9 cellular contexts compared by ENCODE assay signal in the genomic region with DNA sequence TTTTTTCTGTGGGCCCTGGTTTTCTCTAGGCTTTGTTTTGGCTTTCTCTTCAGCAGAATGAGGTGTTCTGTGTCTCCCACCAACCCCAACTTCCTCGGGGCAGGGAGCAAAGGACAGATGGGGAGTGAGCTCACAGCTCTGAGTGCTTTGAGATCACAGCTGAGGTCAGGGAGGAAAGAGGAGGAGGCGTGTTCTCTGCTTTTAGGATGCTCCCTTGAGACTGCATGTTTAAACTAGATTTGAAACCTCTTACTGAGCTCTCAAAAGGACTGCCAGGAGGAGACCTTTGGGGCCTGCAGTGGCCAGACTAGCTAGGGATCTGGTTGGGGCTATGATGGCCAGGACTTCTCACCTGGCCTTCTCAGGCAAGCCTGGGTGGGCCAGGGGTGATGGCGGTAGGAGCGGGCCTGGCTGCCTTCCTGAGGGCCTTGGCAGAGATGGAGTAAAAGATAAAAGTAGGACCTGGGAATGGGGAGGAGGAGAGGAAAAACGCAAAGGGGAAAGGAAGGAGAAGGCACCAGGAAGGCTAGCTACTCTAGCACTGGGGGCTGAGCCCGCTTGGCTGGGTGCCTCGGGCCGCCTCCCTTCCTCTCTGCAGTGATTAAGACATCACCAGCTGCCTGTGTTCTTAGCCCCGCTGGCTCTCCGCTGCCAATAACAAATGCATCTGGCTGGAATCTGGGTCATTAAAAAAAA.
DNase-seq lines count a peak whose midpoint lies in the region; ATAC-seq and TF ChIP-seq lines count a peak whose summit lies in the region.
"Had no signal": no experiment of that assay in that cellular context is flagged by ENCODE, and none has a peak within 500 bp of the region (broad histone marks: within the 10 kb centered on the region; RNA-seq: fewer than 3 reads in every experiment).

No MANE protein-coding gene starts in this region.

- no peaks in the 10 kb centered on the region for H3K36me3 ChIP-seq in Peyer's patch
- H3K36me3 ChIP-seq in effector memory CD4-positive, alpha-beta T cell (ENCODE audit: control insufficient read depth, insufficient read depth, low read length) = no peaks in the 10 kb centered on the region

- no peak for TF ChIP-seq POLR2A in Peyer's patch (IDR thresholded peaks at IDR 0.05)

- no peaks in the 10 kb centered on the region for H3K9me3 Mint-ChIP-seq in H9
- no peaks in the 10 kb centered on the region for H3K9me3 Mint-ChIP-seq in stimulated activated effector memory CD8-positive, alpha-beta T cell treated with anti-CD3 and anti-CD28 coated beads, Interleukin-12 subunit alpha, Interleukin-12 subunit beta, amount 100 ng/mL, for 72 hours
- H3K9me3 Mint-ChIP-seq: naive B cell had no signal

- H2BK12ac ChIP-seq in H9 (ENCODE audit: insufficient read length, low read depth, low read length) = no peak overlapping the region

- no peak overlapping the region for H3T11ph ChIP-seq in H9 (ENCODE audit: low read length)

- no peak overlapping the region for H4K5ac ChIP-seq in H9 (ENCODE audit: insufficient read length, low read depth, low read length)

- H3K4ac ChIP-seq in H9 (ENCODE audit: low read depth, low read length) = no peak overlapping the region

- H3K4me2 ChIP-seq in H9 (ENCODE audit: insufficient read depth, insufficient read length, low read length) = no peak overlapping the region

- H3K18ac ChIP-seq in H9 (ENCODE audit: insufficient read length, low read depth, low read length) = no peak overlapping the region

- no peaks in the 10 kb centered on the region for H3K27me3 Mint-ChIP-seq in H9 (ENCODE audit: low read depth)

- H4K8ac ChIP-seq in H9 (replicated peaks; ENCODE audit: insufficient read length, low read depth, low read length) = no peak overlapping the region

- H3K27ac Mint-ChIP-seq in H9 = peak overlapping the region in 2 of 3 experiments; percentile 26 to 55; a peak in 4 of 7 replicates
- H3K27ac Mint-ChIP-seq in stimulated activated effector memory CD8-positive, alpha-beta T cell treated with anti-CD3 and anti-CD28 coated beads, Interleukin-12 subunit alpha, Interleukin-12 subunit beta, amount 100 ng/mL, for 72 hours = peak overlapping the region; percentile 21

- H3K4me1 ChIP-seq in H9 (ENCODE audit: insufficient read depth, low read length) = no peaks in the 10 kb centered on the region
- H3K4me1 ChIP-seq in Peyer's patch = peaks cover 0 to 7% (median 0%) of the 10 kb centered on the region in 4 donors
- peaks cover 23% of the 10 kb centered on the region for H3K4me1 ChIP-seq in foreskin keratinocyte
- H3K4me1 ChIP-seq in effector memory CD4-positive, alpha-beta T cell (ENCODE audit: control insufficient read depth, insufficient read depth, low read length, poor library complexity, severe bottlenecking) = no peaks in the 10 kb centered on the region

- H3K4me3 ChIP-seq in Peyer's patch = no peak overlapping the region
- no peak overlapping the region for H3K4me3 ChIP-seq in effector memory CD4-positive, alpha-beta T cell (ENCODE audit: insufficient read depth, low read depth, low read length, poor library complexity, severe bottlenecking)

- no peak overlapping the region for H2AK5ac ChIP-seq in H9 (ENCODE audit: insufficient read length, low read length)

- no peaks in the 10 kb centered on the region for H3K79me1 ChIP-seq in H9 (ENCODE audit: insufficient read depth, low read depth, low read length, poor library complexity, severe bottlenecking)

- H4K20me1 ChIP-seq in H9 (ENCODE audit: control insufficient read depth, insufficient read depth, insufficient read length) = no peaks in the 10 kb centered on the region

- peaks cover 2% of the 10 kb centered on the region for H3K23me2 ChIP-seq in H9 (ENCODE audit: insufficient read length, low read depth, low read length, poor library complexity, severe bottlenecking)

- H2BK20ac ChIP-seq in H9 (ENCODE audit: low read depth, low read length, poor library complexity, severe bottlenecking) = no peak overlapping the region

- H3K9ac ChIP-seq in H9 (ENCODE audit: extremely low read depth, insufficient read length, low read length) = no peak overlapping the region

- H3K9me3 ChIP-seq in H9 (ENCODE audit: control insufficient read depth, low read depth, low read length) (no peaks in the 10 kb centered on the region), Peyer's patch (no peaks in the 10 kb centered on the region)
- H3K9me3 ChIP-seq in effector memory CD4-positive, alpha-beta T cell (ENCODE audit: control insufficient read depth, low read length) = no peaks in the 10 kb centered on the region

- H3K27ac ChIP-seq in H9 (ENCODE audit: insufficient read length, low read depth, low read length) = no peak overlapping the region
- H3K27ac ChIP-seq in Peyer's patch = peak overlapping the region in 3 of 4 donors; percentile 27 to 62 (median 49)
- H3K27ac ChIP-seq in foreskin keratinocyte = peak overlapping the region; percentile 13
- no peak overlapping the region for H3K27ac ChIP-seq in effector memory CD4-positive, alpha-beta T cell (ENCODE audit: insufficient read depth, low read length, poor library complexity, severe bottlenecking)

- no peak overlapping the region for H2AFZ ChIP-seq in H9 (ENCODE audit: low read length)

- H3K36me3 Mint-ChIP-seq in H9 (ENCODE audit: insufficient read depth in 1 of 3, low read depth in 3 of 3) = no peaks in the 10 kb centered on the region
- no peaks in the 10 kb centered on the region for H3K36me3 Mint-ChIP-seq in stimulated activated effector memory CD8-positive, alpha-beta T cell treated with anti-CD3 and anti-CD28 coated beads, Interleukin-12 subunit alpha, Interleukin-12 subunit beta, amount 100 ng/mL, for 72 hours
- H3K36me3 Mint-ChIP-seq: naive B cell had no signal

- no peak overlapping the region for H2BK120ac ChIP-seq in H9 (ENCODE audit: low read depth, low read length, poor library complexity, severe bottlenecking)

- no CpG with 5 or more reads among the region's 10 CpGs for WGBS in H9 (ENCODE audit: extremely low coverage, insufficient read length, low lambda C conversion rate)

- no peak overlapping the region for H3K4me3 Mint-ChIP-seq in H9
- no peak overlapping the region for H3K4me3 Mint-ChIP-seq in stimulated activated effector memory CD8-positive, alpha-beta T cell treated with anti-CD3 and anti-CD28 coated beads, Interleukin-12 subunit alpha, Interleukin-12 subunit beta, amount 100 ng/mL, for 72 hours

- H3K27me3 ChIP-seq in H9 (ENCODE audit: insufficient read depth, low read length) (no peaks in the 10 kb centered on the region), Peyer's patch (no peaks in the 10 kb centered on the region), foreskin keratinocyte (no peaks in the 10 kb centered on the region)
- no peaks in the 10 kb centered on the region for H3K27me3 ChIP-seq in effector memory CD4-positive, alpha-beta T cell (replicated peaks; ENCODE audit: control insufficient read depth, insufficient read depth, low read length, poor library complexity, severe bottlenecking)

- DNase-seq in H9 = no peak
- DNase-seq in Peyer's patch = peak in 1 of 3 donors; percentile 71
- DNase-seq in foreskin keratinocyte = peak; percentile 29 to 63
- no peak for DNase-seq in stimulated activated effector memory CD8-positive, alpha-beta T cell treated with anti-CD3 and anti-CD28 coated beads, Interleukin-12 subunit alpha, Interleukin-12 subunit beta, amount 100 ng/mL, for 72 hours (ENCODE audit: low spot score in 2 of 2)
- no peak for DNase-seq in ACHN
- DNase-seq in activated CD4-positive, alpha-beta T cell treated with anti-CD3 and anti-CD28 coated beads, Interleukin-2, amount 50 U/mL, for 48 hours = no peak
- no peak for DNase-seq in effector memory CD4-positive, alpha-beta T cell
- DNase-seq: naive B cell had no signal

- peaks cover 25 to 27% of the 10 kb centered on the region in 2 experiments for H3K4me1 Mint-ChIP-seq in H9
- no peaks in the 10 kb centered on the region for H3K4me1 Mint-ChIP-seq in stimulated activated effector memory CD8-positive, alpha-beta T cell treated with anti-CD3 and anti-CD28 coated beads, Interleukin-12 subunit alpha, Interleukin-12 subunit beta, amount 100 ng/mL, for 72 hours

- no peak overlapping the region for H2BK5ac ChIP-seq in H9 (ENCODE audit: insufficient read length, low read length)

- ATAC-seq in foreskin keratinocyte (peak; percentile 68), HG02981 (IDR thresholded peaks at IDR 0.05; ENCODE audit: unreplicated experiment) (no peak)
- ATAC-seq in stimulated activated effector memory CD8-positive, alpha-beta T cell treated with anti-CD3 and anti-CD28 coated beads, Interleukin-12 subunit alpha, Interleukin-12 subunit beta, amount 100 ng/mL, for 72 hours = no peak

- no peaks in the 10 kb centered on the region for H3K79me2 ChIP-seq in H9 (ENCODE audit: insufficient read depth, low read length)

- H3K14ac ChIP-seq in H9 (ENCODE audit: insufficient read depth, low read length) = no peak overlapping the region

- H3K56ac ChIP-seq in H9 (ENCODE audit: insufficient read length, low read depth, low read length) = no peak overlapping the region

- in situ Hi-C loops in ACHN (cut with HindIII; ENCODE audit: low pct_ligation_motif_present, low pct_unique_long_range_greater_than_20kb, low sequenced_read_pairs) = no loop called here

- no peak overlapping the region for H2BK15ac ChIP-seq in H9 (ENCODE audit: low read depth, low read length)

- H3K23ac ChIP-seq in H9 (ENCODE audit: insufficient read length, low read depth, low read length) = no peak overlapping the region

- no peak overlapping the region for H4K91ac ChIP-seq in H9 (ENCODE audit: insufficient read length, low read depth, low read length)

- no peak for TF ChIP-seq CTCF in H9 (conservative IDR thresholded peaks at IDR 0.05)
- TF ChIP-seq CTCF in Peyer's patch (IDR thresholded peaks at IDR 0.05) = no peak
- no peak for TF ChIP-seq CTCF in foreskin keratinocyte (conservative IDR thresholded peaks at IDR 0.05)

Comparison
In these comparisons a context has a peak if more than half of its experiments do, and no peak if none do; other contexts are left out.
1. DNase-seq: peak in foreskin keratinocyte (2 of 2); none in H9 (single experiment), stimulated activated effector memory CD8-positive, alpha-beta T cell treated with anti-CD3 and anti-CD28 coated beads, Interleukin-12 subunit alpha, Interleukin-12 subunit beta, amount 100 ng/mL, for 72 hours (0 of 2), ACHN (single experiment), activated CD4-positive, alpha-beta T cell treated with anti-CD3 and anti-CD28 coated beads, Interleukin-2, amount 50 U/mL, for 48 hours (0 of 2) and effector memory CD4-positive, alpha-beta T cell (0 of 3).
2. H3K27ac ChIP-seq: peak in Peyer's patch (3 of 4) and foreskin keratinocyte (single experiment); none in H9 (single experiment) and effector memory CD4-positive, alpha-beta T cell (single experiment).